In the genomic region with DNA sequence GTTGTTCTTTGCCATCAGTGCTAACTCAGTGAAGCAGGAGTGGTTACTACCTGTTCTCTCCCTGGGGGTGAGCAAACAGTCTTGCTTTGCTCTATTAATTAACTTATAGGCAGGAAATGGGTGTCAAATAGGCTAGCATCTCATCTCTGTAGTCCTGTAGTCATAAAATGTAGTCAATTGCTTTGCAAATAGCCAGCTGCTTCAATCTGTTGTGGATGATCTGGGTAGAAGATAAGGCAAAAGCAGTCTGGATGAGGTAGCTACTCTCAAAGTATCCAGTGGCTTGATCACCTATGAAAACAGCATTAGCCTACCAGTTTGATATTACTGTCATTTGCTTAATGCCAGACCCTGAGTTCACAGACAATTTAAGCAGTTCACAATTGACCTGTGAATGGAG, we compare ENCODE assay signal across 19 cellular contexts.
"Had no signal": no experiment of that assay in that cellular context is flagged by ENCODE, and none has a peak within 500 bp of the region (broad histone marks: within the 10 kb centered on the region; RNA-seq: fewer than 3 reads in every experiment).

No MANE protein-coding gene starts in this region.

- ATAC-seq: activated naive CD4-positive, alpha-beta T cell treated with anti-CD3 and anti-CD28 coated beads, Interleukin-2, amount 50 U/mL, for 72 hours; activated T-helper 17 cell treated with anti-CD3 and anti-CD28 coated beads, Interleukin-2, amount 50 U/mL, for 72 hours; gastroesophageal sphincter; left ventricle myocardium superior; naive thymus-derived CD8-positive, alpha-beta T cell; stimulated activated naive B cell treated with anti-CD40 and anti-IgM and Interleukin-4, amounts not matched to agents 10 μg/mL and 1 μg/mL and 100 μg/mL, for 72 hours; WTC11 had no signal

- H3K9me3 ChIP-seq: transverse colon had no signal

- H2AFZ ChIP-seq: neural progenitor cell had no signal

- H3K4me3 ChIP-seq: gastroesophageal sphincter, neural progenitor cell, transverse colon had no signal

- H3K27ac ChIP-seq: epithelial cell of prostate, gastroesophageal sphincter, neural progenitor cell, transverse colon had no signal

- H3K36me3 ChIP-seq: gastroesophageal sphincter, neural progenitor cell, transverse colon had no signal

- FAIRE-seq: islet of Langerhans, urothelium cell line had no signal

- H3K27me3 ChIP-seq: gastroesophageal sphincter, neural progenitor cell, transverse colon had no signal

- DNase-seq: activated T-cell treated with anti-CD3 and anti-CD28 coated beads, Interleukin-2, amount 50 U/mL, for 1 hour; aorta; head of caudate nucleus; hypothalamus; left ventricle myocardium superior; mammary epithelial cell; naive thymus-derived CD8-positive, alpha-beta T cell; stimulated activated CD4-positive, alpha-beta T cell treated with anti-CD3 and anti-CD28 coated beads, Interleukin-2, amount 100 ng/mL, for 48 hours; stimulated activated CD8-positive, alpha-beta memory T cell treated with anti-CD3 and anti-CD28 coated beads, Interleukin-4, amount 100 ng/mL, for 48 hours; stimulated activated naive B cell treated with anti-CD40 and anti-IgM and Interleukin-4, amounts not matched to agents 10 μg/mL and 1 μg/mL and 100 μg/mL, for 72 hours; transverse colon had no signal

- H3K4me1 ChIP-seq: gastroesophageal sphincter, neural progenitor cell, transverse colon had no signal

- H3K9ac ChIP-seq: neural progenitor cell had no signal

- H3K4me2 ChIP-seq: neural progenitor cell had no signal
